Comparison of ENCODE assay signal across 1 cellular context in the genomic region with DNA sequence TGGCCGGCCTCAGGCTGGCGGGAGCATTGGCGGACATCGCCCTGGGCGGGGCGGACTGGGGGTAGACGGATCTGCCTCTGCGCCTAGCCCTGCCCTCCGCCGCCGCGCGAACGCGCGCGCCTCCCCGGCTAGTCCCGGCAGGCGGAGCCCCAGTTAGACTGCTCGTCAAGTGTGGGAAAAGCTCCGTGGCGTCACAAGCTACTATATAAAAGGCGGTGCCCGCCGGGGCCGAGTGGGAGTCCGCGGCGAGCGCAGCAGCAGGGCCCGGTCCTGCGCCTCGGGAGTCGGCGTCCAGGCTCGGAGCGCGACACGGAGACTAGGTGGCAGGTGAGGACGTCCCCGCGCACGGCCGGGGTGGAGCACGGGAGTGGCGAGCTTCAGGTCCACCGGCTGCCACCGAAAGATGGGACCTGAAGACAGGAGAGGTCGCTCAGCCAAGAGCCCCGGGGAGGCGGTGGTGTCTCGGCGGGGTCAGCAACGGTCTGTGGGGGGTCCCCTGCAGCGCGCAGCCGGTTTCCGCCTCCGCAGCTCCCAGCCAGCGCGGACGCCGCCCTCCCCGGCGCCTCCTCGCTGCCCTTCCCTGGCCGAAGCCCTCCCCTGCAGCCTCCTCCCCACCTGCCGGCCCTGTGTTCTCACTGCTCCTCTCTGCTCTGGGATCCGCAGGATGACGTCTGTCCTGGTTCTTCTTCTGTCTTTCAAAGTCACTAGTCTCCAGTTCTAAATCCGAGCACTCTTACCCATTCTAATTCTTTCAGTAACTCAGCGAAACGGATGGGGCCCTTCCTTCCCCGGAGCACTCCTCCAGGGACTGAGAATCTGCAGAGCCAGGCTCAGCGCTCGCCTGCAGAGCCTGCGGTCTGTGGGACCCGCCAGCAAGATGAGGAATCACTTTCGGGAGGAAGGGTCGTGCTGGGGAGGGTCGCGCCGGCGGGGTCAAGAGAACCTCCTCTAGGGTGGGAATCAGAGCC.
TF ChIP-seq lines count a peak whose summit lies in the region.

No MANE protein-coding gene starts in this region.

TF ChIP-seq in K562, 482 proteins besides CTCF, POLR2A, EP300 and RAD21 (continued from another document and continues in another):
- TF ChIP-seq, protein P1, sequence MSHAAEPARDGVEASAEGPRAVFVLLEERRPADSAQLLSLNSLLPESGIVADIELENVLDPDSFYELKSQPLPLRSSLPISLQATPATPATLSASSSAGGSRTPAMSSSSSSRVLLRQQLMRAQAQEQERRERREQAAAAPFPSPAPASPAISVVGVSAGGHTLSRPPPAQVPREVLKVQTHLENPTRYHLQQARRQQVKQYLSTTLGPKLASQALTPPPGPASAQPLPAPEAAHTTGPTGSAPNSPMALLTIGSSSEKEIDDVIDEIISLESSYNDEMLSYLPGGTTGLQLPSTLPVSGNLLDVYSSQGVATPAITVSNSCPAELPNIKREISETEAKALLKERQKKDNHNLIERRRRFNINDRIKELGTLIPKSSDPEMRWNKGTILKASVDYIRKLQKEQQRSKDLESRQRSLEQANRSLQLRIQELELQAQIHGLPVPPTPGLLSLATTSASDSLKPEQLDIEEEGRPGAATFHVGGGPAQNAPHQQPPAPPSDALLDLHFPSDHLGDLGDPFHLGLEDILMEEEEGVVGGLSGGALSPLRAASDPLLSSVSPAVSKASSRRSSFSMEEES (CRISPR knock-in tag; IDR thresholded peaks at IDR 0.05): no peak
- TF ChIP-seq YY1 (IDR thresholded peaks at IDR 0.05; ENCODE audit: borderline replicate concordance in 1 of 3, control insufficient read depth in 1 of 3, extremely low read depth in 1 of 3, insufficient read depth in 3 of 3, insufficient read length in 1 of 3, insufficient replicate concordance in 2 of 3, low read depth in 1 of 3, low read length in 2 of 3) (no peak), ZSCAN29 (IDR thresholded peaks at IDR 0.05) (no peak), HDGF (IDR thresholded peaks at IDR 0.05) (peak; percentile 93), PHTF2 (CRISPR knock-in tag; IDR thresholded peaks at IDR 0.05) (peak; percentile 71; the same call in 1 of the 2 replicates), TAF15 (IDR thresholded peaks at IDR 0.05; ENCODE audit: low read depth, low read length) (no peak), POLR3G (IDR thresholded peaks at IDR 0.05; ENCODE audit: extremely low read depth, insufficient read length, insufficient replicate concordance) (no peak), HIVEP1 (CRISPR knock-in tag; IDR thresholded peaks at IDR 0.05) (peak; percentile 66; the same call in 1 of the 2 replicates), KAT2B (IDR thresholded peaks at IDR 0.05; ENCODE audit: low read depth, low read length) (no peak), RCOR1 (IDR thresholded peaks at IDR 0.05; ENCODE audit: borderline replicate concordance in 1 of 2, low read depth in 2 of 2, low read length in 2 of 2) (0 out of 4 replicates have a peak, but pooled peaks of 1 of the 2 experiments have one; percentile 28), ELF4 (CRISPR knock-in tag; IDR thresholded peaks at IDR 0.05) (no peak), E2F3 (CRISPR knock-in tag; IDR thresholded peaks at IDR 0.05) (no peak), HNRNPUL1 (IDR thresholded peaks at IDR 0.05; ENCODE audit: low read length) (no peak), GTF2F1 (IDR thresholded peaks at IDR 0.05; ENCODE audit: low read depth, low read length) (no peak), RB1 (IDR thresholded peaks at IDR 0.05; ENCODE audit: low read depth) (peak; percentile 89; the same call in 1 of the 2 replicates), MECOM (CRISPR knock-in tag; IDR thresholded peaks at IDR 0.05) (no peak), MEF2D (tag; conservative IDR thresholded peaks at IDR 0.05; ENCODE audit: low read depth) (no peak), HNRNPL (IDR thresholded peaks at IDR 0.05; ENCODE audit: low read depth, low read length) (no peak), ETV5 (CRISPR knock-in tag; IDR thresholded peaks at IDR 0.05; ENCODE audit: low read depth) (no peak; the same call in 1 of the 2 replicates), ELF1 (tag; IDR thresholded peaks at IDR 0.05) (no peak), KLF10 (CRISPR knock-in tag; IDR thresholded peaks at IDR 0.05) (no peak), SP2 (IDR thresholded peaks at IDR 0.05; ENCODE audit: extremely low read depth, low read depth, low read length, poor library complexity, severe bottlenecking) (no peak), IRF2 (CRISPR knock-in tag; IDR thresholded peaks at IDR 0.05) (no peak), RBM15 (IDR thresholded peaks at IDR 0.05; ENCODE audit: insufficient read depth, low read length) (no peak), SMARCE1 (IDR thresholded peaks at IDR 0.05) (no peak; the same call in 1 of the 2 replicates), ZNF23 (CRISPR knock-in tag; IDR thresholded peaks at IDR 0.05) (no peak), ARID2 (IDR thresholded peaks at IDR 0.05) (no peak; the same call in 1 of the 2 replicates), DIDO1 (tag; IDR thresholded peaks at IDR 0.05; ENCODE audit: low read depth) (no peak), WHSC1 (IDR thresholded peaks at IDR 0.05; ENCODE audit: low read length) (no peak), ZC3H4 (CRISPR knock-in tag; IDR thresholded peaks at IDR 0.05; ENCODE audit: borderline replicate concordance) (no peak), ARNT (IDR thresholded peaks at IDR 0.05) (no peak; a peak in 1 of 4 replicates), SMC3 (conservative IDR thresholded peaks at IDR 0.05; ENCODE audit: insufficient read depth, low read depth, low read length) (no peak), FOXA1 (IDR thresholded peaks at IDR 0.05; ENCODE audit: borderline replicate concordance) (no peak), MTA1 (IDR thresholded peaks at IDR 0.05; ENCODE audit: borderline replicate concordance) (peak; percentile 35; the same call in 1 of the 2 replicates), SAP30 (IDR thresholded peaks at IDR 0.05; ENCODE audit: borderline replicate concordance, insufficient read depth, low read depth, low read length, poor library complexity, severe bottlenecking) (peak; percentile 51), PTTG1 (tag; IDR thresholded peaks at IDR 0.05; ENCODE audit: low read depth) (no peak), NCOA1 (IDR thresholded peaks at IDR 0.05; ENCODE audit: low read depth) (no peak; the same call in 1 of the 2 replicates), EZH2 (IDR thresholded peaks at IDR 0.05; ENCODE audit: borderline replicate concordance, low read depth, low read length) (no peak), ZNF644 (tag; IDR thresholded peaks at IDR 0.05; ENCODE audit: low read depth) (no peak), MEIS2 (IDR thresholded peaks at IDR 0.05; ENCODE audit: partially characterized antibody) (no peak)
- TF ChIP-seq, protein P2, sequence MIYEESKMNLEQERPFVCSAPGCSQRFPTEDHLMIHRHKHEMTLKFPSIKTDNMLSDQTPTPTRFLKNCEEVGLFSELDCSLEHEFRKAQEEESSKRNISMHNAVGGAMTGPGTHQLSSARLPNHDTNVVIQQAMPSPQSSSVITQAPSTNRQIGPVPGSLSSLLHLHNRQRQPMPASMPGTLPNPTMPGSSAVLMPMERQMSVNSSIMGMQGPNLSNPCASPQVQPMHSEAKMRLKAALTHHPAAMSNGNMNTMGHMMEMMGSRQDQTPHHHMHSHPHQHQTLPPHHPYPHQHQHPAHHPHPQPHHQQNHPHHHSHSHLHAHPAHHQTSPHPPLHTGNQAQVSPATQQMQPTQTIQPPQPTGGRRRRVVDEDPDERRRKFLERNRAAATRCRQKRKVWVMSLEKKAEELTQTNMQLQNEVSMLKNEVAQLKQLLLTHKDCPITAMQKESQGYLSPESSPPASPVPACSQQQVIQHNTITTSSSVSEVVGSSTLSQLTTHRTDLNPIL (CRISPR knock-in tag; IDR thresholded peaks at IDR 0.05): no peak
- TF ChIP-seq, protein P3, sequence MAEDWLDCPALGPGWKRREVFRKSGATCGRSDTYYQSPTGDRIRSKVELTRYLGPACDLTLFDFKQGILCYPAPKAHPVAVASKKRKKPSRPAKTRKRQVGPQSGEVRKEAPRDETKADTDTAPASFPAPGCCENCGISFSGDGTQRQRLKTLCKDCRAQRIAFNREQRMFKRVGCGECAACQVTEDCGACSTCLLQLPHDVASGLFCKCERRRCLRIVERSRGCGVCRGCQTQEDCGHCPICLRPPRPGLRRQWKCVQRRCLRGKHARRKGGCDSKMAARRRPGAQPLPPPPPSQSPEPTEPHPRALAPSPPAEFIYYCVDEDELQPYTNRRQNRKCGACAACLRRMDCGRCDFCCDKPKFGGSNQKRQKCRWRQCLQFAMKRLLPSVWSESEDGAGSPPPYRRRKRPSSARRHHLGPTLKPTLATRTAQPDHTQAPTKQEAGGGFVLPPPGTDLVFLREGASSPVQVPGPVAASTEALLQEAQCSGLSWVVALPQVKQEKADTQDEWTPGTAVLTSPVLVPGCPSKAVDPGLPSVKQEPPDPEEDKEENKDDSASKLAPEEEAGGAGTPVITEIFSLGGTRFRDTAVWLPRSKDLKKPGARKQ (CRISPR knock-in tag; IDR thresholded peaks at IDR 0.05): no peak
- TF ChIP-seq, protein P4, sequence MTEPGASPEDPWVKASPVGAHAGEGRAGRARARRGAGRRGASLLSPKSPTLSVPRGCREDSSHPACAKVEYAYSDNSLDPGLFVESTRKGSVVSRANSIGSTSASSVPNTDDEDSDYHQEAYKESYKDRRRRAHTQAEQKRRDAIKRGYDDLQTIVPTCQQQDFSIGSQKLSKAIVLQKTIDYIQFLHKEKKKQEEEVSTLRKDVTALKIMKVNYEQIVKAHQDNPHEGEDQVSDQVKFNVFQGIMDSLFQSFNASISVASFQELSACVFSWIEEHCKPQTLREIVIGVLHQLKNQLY (CRISPR knock-in tag; conservative IDR thresholded peaks at IDR 0.05): peak in 1 of 2 experiments; percentile 71; a peak in 1 of 4 replicates
- TF ChIP-seq, protein P5, sequence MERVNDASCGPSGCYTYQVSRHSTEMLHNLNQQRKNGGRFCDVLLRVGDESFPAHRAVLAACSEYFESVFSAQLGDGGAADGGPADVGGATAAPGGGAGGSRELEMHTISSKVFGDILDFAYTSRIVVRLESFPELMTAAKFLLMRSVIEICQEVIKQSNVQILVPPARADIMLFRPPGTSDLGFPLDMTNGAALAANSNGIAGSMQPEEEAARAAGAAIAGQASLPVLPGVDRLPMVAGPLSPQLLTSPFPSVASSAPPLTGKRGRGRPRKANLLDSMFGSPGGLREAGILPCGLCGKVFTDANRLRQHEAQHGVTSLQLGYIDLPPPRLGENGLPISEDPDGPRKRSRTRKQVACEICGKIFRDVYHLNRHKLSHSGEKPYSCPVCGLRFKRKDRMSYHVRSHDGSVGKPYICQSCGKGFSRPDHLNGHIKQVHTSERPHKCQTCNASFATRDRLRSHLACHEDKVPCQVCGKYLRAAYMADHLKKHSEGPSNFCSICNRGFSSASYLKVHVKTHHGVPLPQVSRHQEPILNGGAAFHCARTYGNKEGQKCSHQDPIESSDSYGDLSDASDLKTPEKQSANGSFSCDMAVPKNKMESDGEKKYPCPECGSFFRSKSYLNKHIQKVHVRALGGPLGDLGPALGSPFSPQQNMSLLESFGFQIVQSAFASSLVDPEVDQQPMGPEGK (CRISPR knock-in tag; IDR thresholded peaks at IDR 0.05; ENCODE audit: borderline replicate concordance): no peak
- TF ChIP-seq, protein P6, sequence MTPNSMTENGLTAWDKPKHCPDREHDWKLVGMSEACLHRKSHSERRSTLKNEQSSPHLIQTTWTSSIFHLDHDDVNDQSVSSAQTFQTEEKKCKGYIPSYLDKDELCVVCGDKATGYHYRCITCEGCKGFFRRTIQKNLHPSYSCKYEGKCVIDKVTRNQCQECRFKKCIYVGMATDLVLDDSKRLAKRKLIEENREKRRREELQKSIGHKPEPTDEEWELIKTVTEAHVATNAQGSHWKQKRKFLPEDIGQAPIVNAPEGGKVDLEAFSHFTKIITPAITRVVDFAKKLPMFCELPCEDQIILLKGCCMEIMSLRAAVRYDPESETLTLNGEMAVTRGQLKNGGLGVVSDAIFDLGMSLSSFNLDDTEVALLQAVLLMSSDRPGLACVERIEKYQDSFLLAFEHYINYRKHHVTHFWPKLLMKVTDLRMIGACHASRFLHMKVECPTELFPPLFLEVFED (CRISPR knock-in tag; conservative IDR thresholded peaks at IDR 0.05): 0 out of 2 replicates have a peak, but pooled peaks have one; percentile 4
- TF ChIP-seq, protein P7, sequence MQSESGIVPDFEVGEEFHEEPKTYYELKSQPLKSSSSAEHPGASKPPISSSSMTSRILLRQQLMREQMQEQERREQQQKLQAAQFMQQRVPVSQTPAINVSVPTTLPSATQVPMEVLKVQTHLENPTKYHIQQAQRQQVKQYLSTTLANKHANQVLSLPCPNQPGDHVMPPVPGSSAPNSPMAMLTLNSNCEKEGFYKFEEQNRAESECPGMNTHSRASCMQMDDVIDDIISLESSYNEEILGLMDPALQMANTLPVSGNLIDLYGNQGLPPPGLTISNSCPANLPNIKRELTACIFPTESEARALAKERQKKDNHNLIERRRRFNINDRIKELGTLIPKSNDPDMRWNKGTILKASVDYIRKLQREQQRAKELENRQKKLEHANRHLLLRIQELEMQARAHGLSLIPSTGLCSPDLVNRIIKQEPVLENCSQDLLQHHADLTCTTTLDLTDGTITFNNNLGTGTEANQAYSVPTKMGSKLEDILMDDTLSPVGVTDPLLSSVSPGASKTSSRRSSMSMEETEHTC (IDR thresholded peaks at IDR 0.05): no peak
- TF ChIP-seq, protein P8, sequence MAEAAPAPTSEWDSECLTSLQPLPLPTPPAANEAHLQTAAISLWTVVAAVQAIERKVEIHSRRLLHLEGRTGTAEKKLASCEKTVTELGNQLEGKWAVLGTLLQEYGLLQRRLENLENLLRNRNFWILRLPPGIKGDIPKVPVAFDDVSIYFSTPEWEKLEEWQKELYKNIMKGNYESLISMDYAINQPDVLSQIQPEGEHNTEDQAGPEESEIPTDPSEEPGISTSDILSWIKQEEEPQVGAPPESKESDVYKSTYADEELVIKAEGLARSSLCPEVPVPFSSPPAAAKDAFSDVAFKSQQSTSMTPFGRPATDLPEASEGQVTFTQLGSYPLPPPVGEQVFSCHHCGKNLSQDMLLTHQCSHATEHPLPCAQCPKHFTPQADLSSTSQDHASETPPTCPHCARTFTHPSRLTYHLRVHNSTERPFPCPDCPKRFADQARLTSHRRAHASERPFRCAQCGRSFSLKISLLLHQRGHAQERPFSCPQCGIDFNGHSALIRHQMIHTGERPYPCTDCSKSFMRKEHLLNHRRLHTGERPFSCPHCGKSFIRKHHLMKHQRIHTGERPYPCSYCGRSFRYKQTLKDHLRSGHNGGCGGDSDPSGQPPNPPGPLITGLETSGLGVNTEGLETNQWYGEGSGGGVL (CRISPR knock-in tag; IDR thresholded peaks at IDR 0.05): no peak
- TF ChIP-seq, protein P9, sequence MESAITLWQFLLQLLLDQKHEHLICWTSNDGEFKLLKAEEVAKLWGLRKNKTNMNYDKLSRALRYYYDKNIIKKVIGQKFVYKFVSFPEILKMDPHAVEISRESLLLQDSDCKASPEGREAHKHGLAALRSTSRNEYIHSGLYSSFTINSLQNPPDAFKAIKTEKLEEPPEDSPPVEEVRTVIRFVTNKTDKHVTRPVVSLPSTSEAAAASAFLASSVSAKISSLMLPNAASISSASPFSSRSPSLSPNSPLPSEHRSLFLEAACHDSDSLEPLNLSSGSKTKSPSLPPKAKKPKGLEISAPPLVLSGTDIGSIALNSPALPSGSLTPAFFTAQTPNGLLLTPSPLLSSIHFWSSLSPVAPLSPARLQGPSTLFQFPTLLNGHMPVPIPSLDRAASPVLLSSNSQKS (CRISPR knock-in tag; IDR thresholded peaks at IDR 0.05): no peak
- TF ChIP-seq, protein P10, sequence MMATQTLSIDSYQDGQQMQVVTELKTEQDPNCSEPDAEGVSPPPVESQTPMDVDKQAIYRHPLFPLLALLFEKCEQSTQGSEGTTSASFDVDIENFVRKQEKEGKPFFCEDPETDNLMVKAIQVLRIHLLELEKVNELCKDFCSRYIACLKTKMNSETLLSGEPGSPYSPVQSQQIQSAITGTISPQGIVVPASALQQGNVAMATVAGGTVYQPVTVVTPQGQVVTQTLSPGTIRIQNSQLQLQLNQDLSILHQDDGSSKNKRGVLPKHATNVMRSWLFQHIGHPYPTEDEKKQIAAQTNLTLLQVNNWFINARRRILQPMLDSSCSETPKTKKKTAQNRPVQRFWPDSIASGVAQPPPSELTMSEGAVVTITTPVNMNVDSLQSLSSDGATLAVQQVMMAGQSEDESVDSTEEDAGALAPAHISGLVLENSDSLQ (IDR thresholded peaks at IDR 0.05): peak; percentile 78
